8 cellular contexts compared by ENCODE assay signal in the genomic region with DNA sequence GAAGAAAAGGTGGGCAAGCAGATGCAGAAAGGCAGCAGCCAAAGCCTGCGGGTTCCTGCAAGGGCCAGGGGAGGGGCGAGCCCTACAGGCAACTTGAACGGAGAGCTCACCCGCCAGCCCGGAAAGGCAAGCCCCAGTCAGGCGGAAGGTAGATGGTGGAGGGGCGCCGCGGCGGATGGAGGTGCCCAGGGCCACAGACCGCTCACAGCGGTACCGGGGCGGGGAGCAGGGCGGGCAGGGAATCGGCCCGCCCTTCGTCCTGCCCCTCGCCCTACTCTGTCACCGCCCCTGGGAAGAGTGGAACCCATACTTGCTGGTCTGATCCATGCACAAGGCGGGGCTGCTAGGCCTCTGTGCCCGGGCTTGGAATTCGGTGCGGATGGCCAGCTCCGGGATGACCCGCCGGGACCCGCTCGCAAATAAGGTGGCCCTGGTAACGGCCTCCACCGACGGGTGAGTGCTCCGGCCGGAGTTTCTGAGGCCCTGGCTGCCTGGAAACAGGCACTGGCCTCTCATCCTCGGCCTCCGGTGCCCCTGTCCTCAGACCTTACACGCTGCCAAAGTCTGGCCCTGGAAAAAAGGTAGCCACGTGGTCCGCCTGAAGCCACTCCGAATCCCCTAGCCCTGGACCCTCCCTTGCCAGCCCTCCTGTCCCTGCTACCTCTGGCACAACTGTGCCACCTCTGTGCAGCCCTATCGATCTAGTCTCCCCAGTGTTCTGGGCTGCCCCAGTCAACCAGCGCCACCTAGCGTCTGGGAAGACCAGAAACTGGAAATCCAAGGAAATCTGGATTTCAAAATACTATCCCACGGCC. TPM values are rescaled to one million over a fixed set of nuclear protein-coding genes. Genes with fewer than 3 reads are reported as not detected.
A peak's percentile ranks its signal among the peaks of the same experiment; 100 is the strongest.
DNase-seq lines count a peak whose midpoint lies in the region; ATAC-seq and TF ChIP-seq lines count a peak whose summit lies in the region.

Gene DHRS4, plus strand, starts transcription at position 307 of the 815 bp plus-strand sequence. Its CDS starts 19 bp downstream, at position 326.

- H3K27me3 Mint-ChIP-seq in T-helper 1 cell treated with Interleukin-12 subunit alpha and Interleukin-12 subunit beta and Interleukin-4 antibody, amounts not matched to agents 30 μg/mL and 1 μg/mL, for 36 hours (ENCODE audit: low read depth), result peaks cover 1% of the 10 kb centered on the region

- TF ChIP-seq POLR2A in uterus (IDR thresholded peaks at IDR 0.05), result peak in 1 of 2 donors; percentile 50

- H3K27me3 ChIP-seq in uterus, result no peaks in the 10 kb centered on the region

- H3K9me3 Mint-ChIP-seq in T-helper 1 cell treated with Interleukin-12 subunit alpha and Interleukin-12 subunit beta and Interleukin-4 antibody, amounts not matched to agents 30 μg/mL and 1 μg/mL, for 36 hours, result peaks cover 8% of the 10 kb centered on the region

- peaks cover 0 to 9% of the 10 kb centered on the region in 2 donors for H3K4me1 ChIP-seq in uterus

- H3K4me3 Mint-ChIP-seq in T-helper 1 cell treated with Interleukin-12 subunit alpha and Interleukin-12 subunit beta and Interleukin-4 antibody, amounts not matched to agents 30 μg/mL and 1 μg/mL, for 36 hours, result peak within 1 kb of the TSS; percentile 95

- H3K4me3 ChIP-seq in uterus, result peak within 1 kb of the TSS; percentile 78 to 98

- in situ Hi-C loops in GM13977 (cut with MboI; ENCODE audit: low pct_unique_long_range_greater_than_20kb, low sequenced_read_pairs, unreplicated experiment), result no loop called here

- peak; percentile 90 for TF ChIP-seq CTCF in GM13977 (IDR thresholded peaks at IDR 0.05; ENCODE audit: extremely low read depth, insufficient read depth, missing control alignments)
- TF ChIP-seq CTCF in uterus (IDR thresholded peaks at IDR 0.05), result peak; percentile 73 to 96 (median 84)

- no peaks in the 10 kb centered on the region for H3K36me3 ChIP-seq in uterus

- ATAC-seq in HG02870 (IDR thresholded peaks at IDR 0.05; ENCODE audit: unreplicated experiment), result peak; percentile 83
- peak; percentile 98 for ATAC-seq in left ventricle myocardium superior

- intact Hi-C loops in left ventricle myocardium superior (cut with micrococcal nuclease) (no loop called here), uterus (cut with DNase I; ENCODE audit: low total_unique reads) (no loop called here)

- peak within 1 kb of the TSS; percentile 87 to 94 for H3K27ac ChIP-seq in uterus

- H3K9me3 ChIP-seq in uterus, result no peaks in the 10 kb centered on the region

- peaks cover 21% of the 10 kb centered on the region for H3K4me1 Mint-ChIP-seq in T-helper 1 cell treated with Interleukin-12 subunit alpha and Interleukin-12 subunit beta and Interleukin-4 antibody, amounts not matched to agents 30 μg/mL and 1 μg/mL, for 36 hours (ENCODE audit: low read depth)

- DNase-seq in GM13977 (ENCODE audit: low spot score) (peak; percentile 84), NCI-H146 treated with DMSO at 0.1 percent for 48 hours (lab: John Stamatoyannopoulos, UW; ENCODE audit: unreplicated experiment) (peak; percentile 72), amniotic stem cell (lab: John Stamatoyannopoulos, UW) (peak; percentile 60), left ventricle myocardium superior (peak; percentile 87), putamen (ENCODE audit: low spot score) (peak; percentile 83), uterus (peak; percentile 75 to 77)

- H3K27ac Mint-ChIP-seq in T-helper 1 cell treated with Interleukin-12 subunit alpha and Interleukin-12 subunit beta and Interleukin-4 antibody, amounts not matched to agents 30 μg/mL and 1 μg/mL, for 36 hours, result peak within 1 kb of the TSS; percentile 86

- peaks cover 7% of the 10 kb centered on the region for H3K36me3 Mint-ChIP-seq in T-helper 1 cell treated with Interleukin-12 subunit alpha and Interleukin-12 subunit beta and Interleukin-4 antibody, amounts not matched to agents 30 μg/mL and 1 μg/mL, for 36 hours (ENCODE audit: low read depth)

RNA-seq across cellular contexts. Expression of gene DHRS4, which starts in this region (rescaled TPM):
- total RNA-seq in left ventricle myocardium superior (26.9 TPM), uterus (10 to 100 TPM; 19.7 to 57.9 (median 28.6) TPM)

Comparison
In these comparisons a context has a peak if more than half of its experiments do, and no peak if none do; other contexts are left out.
1. Peak in every context shown above with its lines: DNase-seq, ATAC-seq, H3K4me3 ChIP-seq and H3K27ac ChIP-seq.